In the genomic region with DNA sequence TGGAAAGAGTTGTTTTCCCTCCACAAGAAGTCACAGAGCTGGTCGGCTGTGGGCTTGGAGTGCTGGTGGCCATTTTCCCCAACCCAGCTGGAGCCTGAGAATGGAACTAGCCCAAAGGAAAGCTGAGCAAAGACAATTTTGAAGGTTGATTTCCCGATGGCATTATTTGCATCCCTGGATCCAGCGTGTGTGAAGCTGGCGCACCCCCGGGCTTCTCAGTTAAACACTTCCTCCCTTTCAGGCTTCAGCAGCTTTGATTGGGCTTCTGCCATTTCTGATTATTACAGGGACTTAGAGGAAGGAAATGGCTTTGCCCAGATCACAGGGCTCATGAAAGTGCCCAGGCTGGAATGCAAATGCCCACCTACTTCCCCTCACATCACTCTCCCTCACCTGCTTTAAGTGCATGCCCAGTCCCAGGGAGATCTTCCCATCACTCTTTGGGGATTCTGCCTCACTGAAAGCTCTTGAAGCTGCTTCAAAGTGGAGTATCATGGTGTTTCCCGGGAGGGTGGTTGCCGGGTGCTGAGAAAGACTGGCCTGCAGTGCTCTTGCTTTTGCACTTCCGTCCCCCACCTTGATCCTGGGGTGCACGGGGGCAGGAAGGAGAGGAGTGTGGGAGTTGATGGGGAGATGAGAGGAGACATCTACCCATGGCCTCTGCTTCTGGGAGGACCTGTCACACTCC, we compare ENCODE assay signal across 17 cellular contexts. TPM values are rescaled to one million over a fixed set of nuclear protein-coding genes. Genes with fewer than 3 reads are reported as not detected.
"Had no signal": no experiment of that assay in that cellular context is flagged by ENCODE, and none has a peak within 500 bp of the region (broad histone marks: within the 10 kb centered on the region; RNA-seq: fewer than 3 reads in every experiment).

No MANE protein-coding gene starts in this region.

- H3K4me3 ChIP-seq: ascending aorta, colonic mucosa, lower lobe of right lung, psoas muscle, tibial nerve had no signal

- ATAC-seq: activated CD8-positive, alpha-beta T cell treated with anti-CD3 and anti-CD28 coated beads for 36 hours; activated naive CD8-positive, alpha-beta T cell treated with anti-CD3 and anti-CD28 coated beads, Interleukin-2, amount 50 U/mL, for 24 hours; lower lobe of right lung; psoas muscle; stimulated activated memory B cell treated with anti-CD40 and anti-IgM and Interleukin-4, amounts not matched to agents 10 μg/mL and 1 μg/mL and 100 μg/mL, for 72 hours; T-helper 17 cell had no signal

- H3K27ac ChIP-seq: ascending aorta, colonic mucosa, lower lobe of right lung, psoas muscle, tibial nerve had no signal

- DNase-seq: activated CD4-positive, alpha-beta T cell treated with anti-CD3 and anti-CD28 coated beads for 4 hours; activated CD8-positive, alpha-beta T cell treated with anti-CD3 and anti-CD28 coated beads for 36 hours; activated naive CD4-positive, alpha-beta T cell treated with anti-CD3 and anti-CD28 coated beads for 36 hours; activated naive CD8-positive, alpha-beta T cell treated with anti-CD3 and anti-CD28 coated beads, Interleukin-2, amount 50 U/mL, for 24 hours; colonic mucosa; effector CD8-positive, alpha-beta T cell; foreskin fibroblast; lower lobe of right lung; psoas muscle; T-helper 17 cell had no signal

- H3K27me3 ChIP-seq: ascending aorta, colonic mucosa, tibial nerve had no signal

RNA-seq across cellular contexts. Expression of a gene that starts 28.2 kb away (rescaled TPM):
- total RNA-seq: activated CD8-positive, alpha-beta T cell treated with anti-CD3 and anti-CD28 coated beads for 36 hours; activated naive CD4-positive, alpha-beta T cell treated with anti-CD3 and anti-CD28 coated beads for 36 hours; activated T-helper 1 cell treated with anti-CD3 and anti-CD28 coated beads, Interleukin-12 subunit alpha, Interleukin-12 subunit beta, Interleukin-2, Interleukin-4 antibody, amounts not matched to agents 30 ng/mL and 10 ng/mL and 1 ng/mL, durations not matched to agents 14 hours and 24 hours and 36 hours; ascending aorta; endothelial cell of umbilical vein; kidney epithelial cell; myocyte had no signal
